In the genomic region with DNA sequence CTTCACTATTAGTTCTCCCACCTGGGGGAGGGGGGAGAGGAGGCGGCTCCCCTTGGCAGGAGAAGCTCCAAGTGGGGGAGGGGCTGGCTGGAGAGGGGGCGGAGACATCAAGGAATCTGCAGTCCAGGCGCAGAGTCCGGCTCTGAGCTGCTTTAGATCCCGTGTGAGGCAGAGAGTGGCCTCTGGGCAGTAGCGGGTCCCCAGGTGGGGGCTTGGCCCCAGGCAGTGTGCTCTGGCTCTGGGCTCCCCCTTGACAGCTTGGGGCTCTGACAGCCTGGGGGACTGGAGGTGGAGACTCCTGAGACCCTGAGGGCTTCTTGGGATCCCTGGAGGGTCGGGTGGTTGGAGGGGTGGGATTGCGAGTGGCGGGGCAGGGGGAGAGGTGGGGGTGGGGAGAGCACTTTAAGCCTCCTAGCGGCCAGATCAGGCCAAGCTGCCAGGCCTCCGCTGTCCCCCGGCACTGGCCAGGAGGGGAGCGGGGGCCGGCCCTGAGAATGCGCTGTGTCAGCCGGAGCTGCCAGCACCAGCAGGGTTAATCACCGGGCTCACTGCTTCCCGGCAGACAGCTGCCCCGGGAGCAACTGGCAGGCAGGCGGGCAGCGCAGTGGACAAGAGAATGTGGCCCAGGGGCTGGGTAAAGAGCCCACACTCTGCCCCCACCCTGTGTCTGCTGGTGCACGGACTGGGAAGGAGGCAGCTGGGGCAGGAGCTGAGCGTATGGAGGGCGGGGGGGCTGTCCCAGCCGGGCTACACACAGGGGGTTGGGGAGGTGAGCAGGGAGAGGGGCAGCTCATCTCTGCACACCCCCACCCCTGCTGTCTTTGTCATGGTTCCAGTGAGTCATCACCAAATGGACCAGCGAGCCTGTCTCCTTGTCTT, we compare ENCODE assay signal across 8 cellular contexts. TPM values are rescaled to one million over a fixed set of nuclear protein-coding genes. Genes with fewer than 3 reads are reported as not detected.
DNase-seq lines count a peak whose midpoint lies in the region; ATAC-seq and TF ChIP-seq lines count a peak whose summit lies in the region.

No MANE protein-coding gene starts in this region.

- no TSS peak for BruUV-seq in HCT116 (replicated peaks; lab: Mats Ljungman, UMichigan)

- H3K36me3 Mint-ChIP-seq in WTC11 = no peaks in the 10 kb centered on the region

- CTCF ChIA-PET in AG04450 (lab: Charles Lee) = interaction anchor here (0.6 to 2.4 kb wide), 6 partner anchors 14 to 68 kb away, joined by 3 to 16 read pairs (median 4); a partner anchor contains a TSS
- CTCF ChIA-PET in HCT116 (lab: Charles Lee) = interaction anchor here (0.5 to 1.7 kb wide), 5 partner anchors 9 to 235 kb away, joined by 3 to 10 read pairs (median 4); no protein-coding TSS in a partner anchor
- CTCF ChIA-PET in WTC11 (lab: Charles Lee) = interaction anchor here (0.8 to 9.1 kb wide), 29 partner anchors 9 to 1605 kb away, joined by 3 to 137 read pairs (median 4); a partner anchor contains a TSS

- intact Hi-C loops in HCT116 (cut with micrococcal nuclease) = loop anchor here (5.0 kb wide), 1 partner anchor 67 kb away; a partner anchor contains a TSS

- peak overlapping the region; percentile 68 for H3K4me3 Mint-ChIP-seq in WTC11

- H3K27me3 Mint-ChIP-seq in WTC11 (ENCODE audit: low read depth) = no peaks in the 10 kb centered on the region; the same call in 1 of the 2 replicates

- no peak for DNase-seq in AG04450 (ENCODE audit: low read depth, low spot score)
- DNase-seq in HCT116 (ENCODE audit: low read depth, low spot score) = no peak
- peak; percentile 90 for DNase-seq in WTC11 (ENCODE audit: low spot score)
- no peak for DNase-seq in iPS DF 6.9 (ENCODE audit: low read depth, low spot score)
- DNase-seq in activated CD4-positive, alpha-beta T cell treated with anti-CD3 and anti-CD28 coated beads, Interleukin-2, amount 50 U/mL, for 1 hour = no peak
- no peak for DNase-seq in activated effector memory CD4-positive, alpha-beta T cell treated with anti-CD3 and anti-CD28 coated beads, Interleukin-2, amount 50 U/mL, for 16 hours
- no peak for DNase-seq in activated CD4-positive, CD25-positive, alpha-beta regulatory T cell (lab: John Stamatoyannopoulos, UW)

- no peaks in the 10 kb centered on the region for H3K36me3 ChIP-seq in HCT116 (ENCODE audit: control insufficient read depth in 1 of 2, insufficient read depth in 2 of 2, low read length in 2 of 2)
- no peaks in the 10 kb centered on the region for H3K36me3 ChIP-seq in iPS DF 6.9 (ENCODE audit: control insufficient read depth, insufficient read depth, low read length)
- no peaks in the 10 kb centered on the region for H3K36me3 ChIP-seq in skeletal muscle satellite cell (ENCODE audit: insufficient read depth, low read length)

- ATAC-seq in HCT116 = peak; percentile 36
- ATAC-seq in WTC11 = peak; percentile 24

- H4K20me1 ChIP-seq in HCT116 (ENCODE audit: insufficient read depth) = no peaks in the 10 kb centered on the region

- TF ChIP-seq RAD21 in HCT116 (IDR thresholded peaks at IDR 0.05; ENCODE audit: low read depth) = no peak

- H3K9ac ChIP-seq in HCT116 (ENCODE audit: low read length) (peak overlapping the region; percentile 51), skeletal muscle satellite cell (ENCODE audit: low read depth, low read length) (no peak overlapping the region)

- H3K79me2 ChIP-seq in HCT116 (ENCODE audit: insufficient read depth, low read length) = peaks cover 31% of the 10 kb centered on the region

- H3K9me2 ChIP-seq in HCT116 (ENCODE audit: insufficient read depth) = no peaks in the 10 kb centered on the region

- peaks cover 31% of the 10 kb centered on the region for H3K4me1 Mint-ChIP-seq in WTC11

- H3K4me1 ChIP-seq in HCT116 (ENCODE audit: control insufficient read depth in 1 of 2, insufficient read depth in 2 of 2, low read length in 2 of 2) (peaks cover 56 to 67% of the 10 kb centered on the region in 2 experiments), iPS DF 6.9 (ENCODE audit: control insufficient read depth, insufficient read depth, low read length) (peaks cover 22% of the 10 kb centered on the region), skeletal muscle satellite cell (ENCODE audit: control insufficient read depth, insufficient read depth, low read length) (peaks cover 60% of the 10 kb centered on the region)

- peak overlapping the region; percentile 74 for H3K27ac Mint-ChIP-seq in WTC11

- H3K27ac ChIP-seq in AG04450 (ENCODE audit: low read depth, low read length) (peak overlapping the region; percentile 21), HCT116 (ENCODE audit: low read depth, low read length) (peak overlapping the region; percentile 74; the same call in 1 of the 2 replicates), iPS DF 6.9 (ENCODE audit: low read length) (no peak overlapping the region)

- peak overlapping the region; percentile 39 for H3K4me3 ChIP-seq in AG04450 (ENCODE audit: low read depth, low read length)
- H3K4me3 ChIP-seq in HCT116 (replicated peaks in 1 of 2; ENCODE audit: low read depth in 1 of 2, low read length in 2 of 2) = peak overlapping the region; percentile 34 to 83
- peak overlapping the region; percentile 74; the same call in 1 of the 2 replicates for H3K4me3 ChIP-seq in iPS DF 6.9 (ENCODE audit: low read length)
- H3K4me3 ChIP-seq in skeletal muscle satellite cell (ENCODE audit: low read length) = peak overlapping the region; percentile 51

- H3K9me3 ChIP-seq in AG04450 (ENCODE audit: control insufficient read depth, insufficient read depth, low read length) = peaks cover 12% of the 10 kb centered on the region
- no peaks in the 10 kb centered on the region for H3K9me3 ChIP-seq in HCT116 (ENCODE audit: control insufficient read depth in 1 of 2, insufficient read depth in 1 of 2, low read depth in 1 of 2, low read length in 2 of 2)
- H3K9me3 ChIP-seq in iPS DF 6.9 (ENCODE audit: control insufficient read depth, insufficient read depth, low read length) = no peaks in the 10 kb centered on the region
- no peaks in the 10 kb centered on the region for H3K9me3 ChIP-seq in skeletal muscle satellite cell (replicated peaks; ENCODE audit: low read length)

- no CpG with 5 or more reads among the region's 26 CpGs for WGBS in iPS DF 6.9 (ENCODE audit: insufficient coverage, insufficient read length)

- H3K4me2 ChIP-seq in HCT116 (ENCODE audit: low read length) (peak overlapping the region; percentile 100), skeletal muscle satellite cell (ENCODE audit: low read length) (peak overlapping the region; percentile 77)

- POLR2A ChIA-PET in AG04450 (lab: Yijun Ruan, JAX) (interaction anchor here (0.7 to 1.4 kb wide), 4 partner anchors 11 to 52 kb away, joined by 4 to 6 read pairs (median 4); a partner anchor contains a TSS), HCT116 (lab: Charles Lee) (interaction anchor here (0.9 to 1.6 kb wide), 5 partner anchors 10 to 19 kb away, joined by 3 to 9 read pairs (median 5); a partner anchor contains a TSS), WTC11 (lab: Charles Lee) (interaction anchor here (0.8 to 4.8 kb wide), 10 partner anchors 8 to 558 kb away, joined by 3 to 29 read pairs (median 4); a partner anchor contains a TSS)

- no peak for TF ChIP-seq POLR2A in HCT116 (IDR thresholded peaks at IDR 0.05; ENCODE audit: borderline replicate concordance, extremely low read depth, insufficient read depth, insufficient read length)

- H3K9me3 Mint-ChIP-seq in WTC11 = no peaks in the 10 kb centered on the region

- peak; percentile 37 for TF ChIP-seq CTCF in AG04450 (IDR thresholded peaks at IDR 0.05; ENCODE audit: low read depth, low read length)
- TF ChIP-seq CTCF in HCT116 (IDR thresholded peaks at IDR 0.05 in 2 of 3, conservative IDR thresholded peaks at IDR 0.05 in 1 of 3; ENCODE audit: borderline replicate concordance in 1 of 3, insufficient read depth in 1 of 3, low read depth in 2 of 3, low read length in 2 of 3) = peak in 2 of 3 experiments; percentile 33 to 44; a peak in 3 of 6 replicates
- TF ChIP-seq CTCF in WTC11 (IDR thresholded peaks at IDR 0.05) = peak; percentile 47

- no peak overlapping the region for H2AFZ ChIP-seq in HCT116 (ENCODE audit: low read depth, low read length, poor library complexity, severe bottlenecking)

- no peaks in the 10 kb centered on the region for H3K27me3 ChIP-seq in AG04450 (ENCODE audit: control insufficient read depth, insufficient read depth, low read length)
- no peaks in the 10 kb centered on the region for H3K27me3 ChIP-seq in HCT116 (ENCODE audit: insufficient read depth, low read length)
- H3K27me3 ChIP-seq in iPS DF 6.9 (ENCODE audit: control insufficient read depth, insufficient read depth, low read length) = no peaks in the 10 kb centered on the region
- no peaks in the 10 kb centered on the region for H3K27me3 ChIP-seq in skeletal muscle satellite cell (ENCODE audit: control insufficient read depth, insufficient read depth, low read length)

- RAD21 ChIA-PET in HCT116 (lab: Charles Lee; ENCODE audit: low non-redundant PET in 1 of 2, low total read pairs in 2 of 2, uncharacterized antibody in 2 of 2, unreplicated experiment in 2 of 2) = interaction anchor here in 1 of 2 experiments (0.6 kb wide), 1 partner anchor 11 kb away, joined by 6 read pairs; no protein-coding TSS in a partner anchor

TF ChIP-seq in WTC11, 78 proteins besides CTCF, POLR2A, EP300 and RAD21 (continues in another document):
- TF ChIP-seq CBFB (CRISPR knock-in tag; IDR thresholded peaks at IDR 0.05; ENCODE audit: low read depth) (no peak), GABPB1 (CRISPR knock-in tag; IDR thresholded peaks at IDR 0.05) (peak; percentile 22; the same call in 1 of the 2 replicates), TP53 (CRISPR knock-in tag; IDR thresholded peaks at IDR 0.05) (no peak)

RNA-seq across cellular contexts. Expression of a gene that starts 1.8 kb away (rescaled TPM):
- polyA plus RNA-seq in AG04450 (2011; rRNA removed) = 1.9 and 3.8 TPM in 2 replicates
- 2.8 and 3.5 TPM in 2 replicates for polyA minus RNA-seq in AG04450 (2011; rRNA and poly(A)+ RNA removed)
- 321 TPM for total RNA-seq in HCT116 (2021; ENCODE audit: unreplicated experiment)
- polyA plus RNA-seq in HCT116 (2012) = 190 and 217 TPM in 2 replicates
- 298 to 329 TPM (median 323 TPM) in 3 replicates for total RNA-seq in WTC11 (2021)
- total RNA-seq in skeletal muscle satellite cell (2012; rRNA removed) = 24.3 and 43.7 TPM in 2 replicates

RNA-seq across cellular contexts. Expression of a gene that starts 18.0 kb away (rescaled TPM):
- polyA plus RNA-seq in AG04450 (2011; rRNA removed) = 2,351 and 2,723 TPM in 2 replicates
- 571 and 680 TPM in 2 replicates for polyA minus RNA-seq in AG04450 (2011; rRNA and poly(A)+ RNA removed)
- total RNA-seq in HCT116 (2021; ENCODE audit: unreplicated experiment) = 2,488 TPM
- polyA plus RNA-seq in HCT116 (2012) = 5,598 and 10,032 TPM in 2 replicates
- total RNA-seq in WTC11 (2021) = 2,016 to 2,119 TPM (median 2,047 TPM) in 3 replicates
- total RNA-seq in skeletal muscle satellite cell (2012; rRNA removed) = 598 and 965 TPM in 2 replicates

RNA-seq across cellular contexts. Expression of a gene that starts 38.2 kb away (rescaled TPM):
- polyA plus RNA-seq in AG04450 (2011; rRNA removed) = 3.8 and 4.9 TPM in 2 replicates
- 5.1 and 6.6 TPM in 2 replicates for polyA minus RNA-seq in AG04450 (2011; rRNA and poly(A)+ RNA removed)
- total RNA-seq in HCT116 (2021; ENCODE audit: unreplicated experiment) (8.9 TPM), WTC11 (2021) (7.5 to 10.6 TPM (median 9.2 TPM) in 3 replicates)
- 8.1 and 9.5 TPM in 2 replicates for polyA plus RNA-seq in HCT116 (2012)
- total RNA-seq in skeletal muscle satellite cell (2012; rRNA removed) = 0.87 and 1.0 TPM in 2 replicates

RNA-seq across cellular contexts. Expression of a gene that starts 58.5 kb away (rescaled TPM):
- not detected in 2 replicates for polyA plus RNA-seq in AG04450 (2011; rRNA removed)
- polyA minus RNA-seq in AG04450 (2011; rRNA and poly(A)+ RNA removed) = not detected in 2 replicates
- total RNA-seq in HCT116 (2021; ENCODE audit: unreplicated experiment) (0.59 TPM), WTC11 (2021) (0.99 to 1.5 TPM (median 1.4 TPM) in 3 replicates)
- polyA plus RNA-seq in HCT116 (2012) = 0.54 and 0.65 TPM in 2 replicates
- total RNA-seq in skeletal muscle satellite cell (2012; rRNA removed) = not detected in 2 replicates
